11 cellular contexts compared by ENCODE assay signal in the genomic region with DNA sequence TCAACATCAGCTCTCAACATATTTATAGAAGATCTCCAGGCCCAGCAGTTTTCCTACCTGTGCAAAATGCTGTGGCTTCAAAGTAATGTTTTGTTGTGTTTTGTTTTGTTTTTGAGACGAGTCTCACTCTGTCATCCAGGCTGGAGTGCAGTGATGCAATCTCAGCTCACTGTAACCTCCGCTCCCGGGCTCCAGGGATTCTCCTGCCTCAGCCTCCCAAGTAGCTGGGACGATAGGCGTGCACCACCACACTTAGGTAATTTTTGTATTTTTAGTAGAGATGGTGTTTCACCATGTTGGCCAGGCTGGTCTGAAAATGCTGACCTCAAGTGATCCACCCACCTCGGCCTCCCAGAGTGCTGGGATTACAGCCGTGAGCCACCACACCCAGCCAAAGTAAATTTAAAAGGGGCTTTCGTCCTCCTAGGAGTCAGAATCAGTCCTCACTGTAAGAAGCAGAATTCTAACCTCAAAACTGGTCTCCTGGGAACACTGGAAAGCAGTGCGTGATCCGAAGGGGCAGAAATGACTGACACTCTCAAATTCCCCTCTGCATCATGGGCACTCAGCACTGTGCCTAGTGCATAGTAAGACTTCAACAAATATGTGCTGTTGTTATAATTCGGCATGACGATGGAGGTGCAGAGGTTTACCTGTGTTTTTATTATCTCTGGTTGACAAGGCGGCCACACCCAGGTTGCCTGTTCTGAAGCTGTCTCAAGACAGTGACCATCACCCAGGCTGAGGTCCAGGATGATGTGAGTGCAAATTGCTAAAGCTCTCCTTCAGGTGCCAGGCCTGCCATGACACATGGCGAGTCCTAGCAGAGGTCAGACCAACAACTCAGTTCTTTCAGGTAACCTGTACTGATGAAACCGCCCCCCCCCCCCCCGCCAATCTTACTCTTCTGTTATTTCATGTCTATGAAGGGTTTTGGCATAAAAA.
"Had no signal": no experiment of that assay in that cellular context is flagged by ENCODE, and none has a peak within 500 bp of the region (broad histone marks: within the 10 kb centered on the region; RNA-seq: fewer than 3 reads in every experiment).

No MANE protein-coding gene starts in this region.

- DNase-seq: activated CD4-positive, alpha-beta T cell treated with anti-CD3 and anti-CD28 coated beads, Interleukin-2, amount 50 U/mL, for 4 hours; activated naive CD8-positive, alpha-beta T cell treated with anti-CD3 and anti-CD28 coated beads for 36 hours; amniotic stem cell; effector CD8-positive, alpha-beta T cell; mucosa of descending colon; naive B cell; stimulated activated naive CD4-positive, alpha-beta T cell; T-helper 2 cell; tibial artery had no signal

- H3K36me3 ChIP-seq: esophagus muscularis mucosa, tibial artery, vagina had no signal

- H3K4me3 ChIP-seq: esophagus muscularis mucosa, mucosa of descending colon, tibial artery, vagina had no signal

- H3K27me3 ChIP-seq: esophagus muscularis mucosa, tibial artery, vagina had no signal

- ATAC-seq: mucosa of descending colon had no signal

- H3K27ac ChIP-seq: esophagus muscularis mucosa, tibial artery, vagina had no signal
